In the genomic region with DNA sequence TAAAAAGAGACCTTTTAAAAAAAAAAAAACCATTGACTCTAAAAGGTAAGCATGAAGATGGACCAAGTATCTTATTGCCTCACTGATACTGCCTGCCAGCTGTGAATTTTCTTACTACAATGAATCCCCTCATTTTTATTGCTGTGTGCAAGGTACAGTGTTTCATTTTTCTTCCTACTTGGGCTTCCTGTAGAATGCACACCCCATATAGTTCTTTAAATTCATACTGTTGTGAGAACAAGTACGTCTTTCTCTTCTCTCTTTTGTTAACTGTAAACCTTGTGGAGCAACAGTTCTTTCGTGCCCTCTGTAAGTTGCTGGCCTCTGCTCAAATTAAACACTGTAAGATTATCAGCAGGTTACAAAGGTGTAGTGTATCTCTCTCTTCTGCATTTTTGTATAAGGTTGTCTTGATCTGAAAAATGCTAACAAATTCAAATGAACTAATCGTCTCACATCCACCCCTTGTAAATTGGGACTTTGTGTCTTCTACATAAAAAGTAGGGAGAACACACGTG, we compare ENCODE assay signal across 22 cellular contexts.
DNase-seq lines count a peak whose midpoint lies in the region; ATAC-seq, FAIRE-seq and TF ChIP-seq lines count a peak whose summit lies in the region.
"Had no signal": no experiment of that assay in that cellular context is flagged by ENCODE, and none has a peak within 500 bp of the region (broad histone marks: within the 10 kb centered on the region; RNA-seq: fewer than 3 reads in every experiment).

No MANE protein-coding gene starts in this region.

- no peak for TF ChIP-seq EP300 in HepG2 (IDR thresholded peaks at IDR 0.05; ENCODE audit: low read depth in 2 of 2, low read length in 2 of 2)
- TF ChIP-seq EP300 in HepG2 (CRISPR knock-in tag; IDR thresholded peaks at IDR 0.05; ENCODE audit: borderline replicate concordance), result no peak

- H3K9me3 ChIP-seq in HepG2 (ENCODE audit: low read length) (no peaks in the 10 kb centered on the region), mucosa of descending colon (no peaks in the 10 kb centered on the region), psoas muscle (no peaks in the 10 kb centered on the region)
- H3K9me3 ChIP-seq: BE2C, BLaER1 had no signal

- WGBS in HepG2 (ENCODE audit: low lambda C conversion rate), result 77% methylated on average over 4 of the region's 4 CpGs
- 93 to 95% (median 94%) methylated on average over 4 of the region's 4 CpGs for WGBS in psoas muscle, 3 donors

- DNase-seq in SK-MEL-5 (ENCODE audit: low read depth, low spot score) (peak; percentile 66), left colon (no peak), HepG2 (ENCODE audit: low spot score) (peak; percentile 12), mucosa of descending colon (no peak), D721Med (ENCODE audit: insufficient read length, low spot score) (no peak), psoas muscle (no peak), activated T-cell treated with anti-CD3 and anti-CD28 coated beads for 4 hours (no peak)
- DNase-seq in stimulated activated naive B cell treated with anti-CD40 and anti-IgM and Interleukin-4, amounts not matched to agents 10 μg/mL and 1 μg/mL and 100 μg/mL, for 72 hours, result no peak
- DNase-seq: 8988T; ACHN; BE2C; C1 segment of cervical spinal cord; CD4-positive, alpha-beta memory T cell; CD4-positive, CD25-positive, alpha-beta regulatory T cell; CD8-positive, alpha-beta memory T cell; COR-L47; DMS79 treated with DMSO at 0.1 percent for 48 hours; GF-D8 had no signal

- POLR2A ChIA-PET in HepG2 (lab: Yijun Ruan, JAX), result no interaction called here

- H3K4me1 ChIP-seq in HepG2 (ENCODE audit: insufficient read depth, low read length) (peaks cover 20% of the 10 kb centered on the region), mucosa of descending colon (ENCODE audit: low read depth) (no peaks in the 10 kb centered on the region), psoas muscle (no peaks in the 10 kb centered on the region)
- H3K4me1 ChIP-seq: BE2C, BLaER1 had no signal

- peaks cover 2 to 7% of the 10 kb centered on the region in 2 donors for H3K4me1 Mint-ChIP-seq in stimulated activated naive B cell treated with anti-CD40 and anti-IgM and Interleukin-4, amounts not matched to agents 10 μg/mL and 1 μg/mL and 100 μg/mL, for 72 hours
- H3K4me1 Mint-ChIP-seq: CD14-positive monocyte had no signal

- no peaks in the 10 kb centered on the region for H3K9me3 Mint-ChIP-seq in stimulated activated naive B cell treated with anti-CD40 and anti-IgM and Interleukin-4, amounts not matched to agents 10 μg/mL and 1 μg/mL and 100 μg/mL, for 72 hours
- H3K9me3 Mint-ChIP-seq: CD14-positive monocyte; CD4-positive, alpha-beta memory T cell; CD4-positive, CD25-positive, alpha-beta regulatory T cell; CD8-positive, alpha-beta memory T cell had no signal

- ATAC-seq in left colon (peak; percentile 87), HepG2 (no peak), mucosa of descending colon (peak; percentile 81), psoas muscle (no peak)
- ATAC-seq in stimulated activated naive B cell treated with anti-CD40 and anti-IgM and Interleukin-4, amounts not matched to agents 10 μg/mL and 1 μg/mL and 100 μg/mL, for 72 hours (replicated peaks), result no peak

- H2AFZ ChIP-seq in HepG2 (ENCODE audit: low read length), result no peak overlapping the region

- no peak overlapping the region for H3K4me3 ChIP-seq in HepG2 (replicated peaks in 1 of 3; ENCODE audit: insufficient read depth in 1 of 3, low read depth in 2 of 3, low read length in 3 of 3)
- no peak overlapping the region for H3K4me3 ChIP-seq in mucosa of descending colon
- H3K4me3 ChIP-seq in psoas muscle, result no peak overlapping the region
- H3K4me3 ChIP-seq: BLaER1 had no signal

- H3K4me2 ChIP-seq in HepG2 (ENCODE audit: low read depth, low read length), result no peak overlapping the region
- H3K4me2 ChIP-seq: BLaER1 had no signal

- intact Hi-C loops in left colon (cut with DNase I, micrococcal nuclease) (no loop called here), HepG2 (cut with micrococcal nuclease; ENCODE audit: unreplicated experiment) (no loop called here), mucosa of descending colon (cut with DNase I, micrococcal nuclease) (no loop called here), psoas muscle (cut with DNase I) (no loop called here)

- in situ Hi-C loops in SK-MEL-5 (cut with HindIII; ENCODE audit: low pct_unique_long_range_greater_than_20kb, low sequenced_read_pairs) (no loop called here), HepG2 (cut with HindIII; ENCODE audit: extremely low pct_ligation_motif_present, low pct_unique_long_range_greater_than_20kb) (loop anchor here (25.0 kb wide), 1 partner anchor 560 kb away; no protein-coding TSS in a partner anchor)

- no peaks in the 10 kb centered on the region for H3K27me3 ChIP-seq in HepG2 (ENCODE audit: control insufficient read depth in 1 of 2, insufficient read depth in 2 of 2, low read length in 2 of 2)
- H3K27me3 ChIP-seq in psoas muscle (ENCODE audit: insufficient read depth in 3 of 3, low read length in 2 of 3), result no peaks in the 10 kb centered on the region
- H3K27me3 ChIP-seq: BE2C, BLaER1 had no signal

- BruUV-seq in HepG2 (replicated peaks; lab: Mats Ljungman, UMichigan), result no TSS peak

- no peak overlapping the region for H3K27ac Mint-ChIP-seq in stimulated activated naive B cell treated with anti-CD40 and anti-IgM and Interleukin-4, amounts not matched to agents 10 μg/mL and 1 μg/mL and 100 μg/mL, for 72 hours
- H3K27ac Mint-ChIP-seq: CD14-positive monocyte; CD4-positive, alpha-beta memory T cell; CD4-positive, CD25-positive, alpha-beta regulatory T cell; CD8-positive, alpha-beta memory T cell had no signal

- FAIRE-seq in HepG2 (lab: Jason Lieb, UNC) (no peak), D721Med (lab: Jason Lieb, UNC) (no peak)
- FAIRE-seq: G401.6, GM12891 had no signal

- no peak overlapping the region for H3K9ac ChIP-seq in HepG2 (ENCODE audit: insufficient read depth, low read depth, low read length)
- H3K9ac ChIP-seq: BLaER1 had no signal

- no peak for TF ChIP-seq RAD21 in HepG2 (CRISPR knock-in tag; IDR thresholded peaks at IDR 0.05)

- H3K27ac ChIP-seq in HepG2 (ENCODE audit: extremely low read length, insufficient read depth, low read length), result no peak overlapping the region
- no peak overlapping the region for H3K27ac ChIP-seq in psoas muscle
- H3K27ac ChIP-seq: BLaER1 had no signal

- H3K4me3 Mint-ChIP-seq in stimulated activated naive B cell treated with anti-CD40 and anti-IgM and Interleukin-4, amounts not matched to agents 10 μg/mL and 1 μg/mL and 100 μg/mL, for 72 hours, result no peak overlapping the region
- H3K4me3 Mint-ChIP-seq: CD14-positive monocyte; CD4-positive, alpha-beta memory T cell; CD8-positive, alpha-beta memory T cell had no signal

- no peaks in the 10 kb centered on the region for H3K27me3 Mint-ChIP-seq in stimulated activated naive B cell treated with anti-CD40 and anti-IgM and Interleukin-4, amounts not matched to agents 10 μg/mL and 1 μg/mL and 100 μg/mL, for 72 hours
- H3K27me3 Mint-ChIP-seq: CD4-positive, alpha-beta memory T cell; CD4-positive, CD25-positive, alpha-beta regulatory T cell; CD8-positive, alpha-beta memory T cell had no signal

- H3K36me3 Mint-ChIP-seq in stimulated activated naive B cell treated with anti-CD40 and anti-IgM and Interleukin-4, amounts not matched to agents 10 μg/mL and 1 μg/mL and 100 μg/mL, for 72 hours, result peaks cover 11 to 14% of the 10 kb centered on the region in 2 donors

- TF ChIP-seq POLR2A in HepG2 (IDR thresholded peaks at IDR 0.05; ENCODE audit: insufficient read depth in 1 of 2, low read depth in 2 of 2, low read length in 2 of 2), result no peak

- no peaks in the 10 kb centered on the region for H3K36me3 ChIP-seq in HepG2 (replicated peaks in 1 of 2; ENCODE audit: control insufficient read depth in 1 of 2, insufficient read depth in 2 of 2, low read length in 2 of 2)
- no peaks in the 10 kb centered on the region for H3K36me3 ChIP-seq in mucosa of descending colon (ENCODE audit: low read depth)
- no peaks in the 10 kb centered on the region for H3K36me3 ChIP-seq in psoas muscle (ENCODE audit: insufficient read depth in 1 of 2, low read depth in 1 of 2)
- H3K36me3 ChIP-seq: BE2C, BLaER1 had no signal

- H4K20me1 ChIP-seq in HepG2 (ENCODE audit: insufficient read depth, low read length), result no peaks in the 10 kb centered on the region
- H4K20me1 ChIP-seq: BLaER1 had no signal

- CTCF ChIA-PET in HepG2 (lab: Yijun Ruan, JAX; ENCODE audit: low intra/inter-chr PET ratio, low total read pairs), result no interaction called here

- H3K79me2 ChIP-seq in HepG2 (ENCODE audit: insufficient read depth, low read length), result no peaks in the 10 kb centered on the region

- TF ChIP-seq CTCF in HepG2 (CRISPR knock-in tag; IDR thresholded peaks at IDR 0.05), result no peak
- TF ChIP-seq CTCF in mucosa of descending colon (IDR thresholded peaks at IDR 0.05), result no peak
- TF ChIP-seq CTCF in D721Med (IDR thresholded peaks at IDR 0.05; ENCODE audit: insufficient read depth, missing control alignments), result no peak
- TF ChIP-seq CTCF in psoas muscle (IDR thresholded peaks at IDR 0.05), result no peak

TF ChIP-seq in HepG2, 621 proteins besides CTCF, POLR2A, EP300 and RAD21:
- TF ChIP-seq ZNF7 (CRISPR knock-in tag; IDR thresholded peaks at IDR 0.05), result no peak
- TF ChIP-seq, protein P1, sequence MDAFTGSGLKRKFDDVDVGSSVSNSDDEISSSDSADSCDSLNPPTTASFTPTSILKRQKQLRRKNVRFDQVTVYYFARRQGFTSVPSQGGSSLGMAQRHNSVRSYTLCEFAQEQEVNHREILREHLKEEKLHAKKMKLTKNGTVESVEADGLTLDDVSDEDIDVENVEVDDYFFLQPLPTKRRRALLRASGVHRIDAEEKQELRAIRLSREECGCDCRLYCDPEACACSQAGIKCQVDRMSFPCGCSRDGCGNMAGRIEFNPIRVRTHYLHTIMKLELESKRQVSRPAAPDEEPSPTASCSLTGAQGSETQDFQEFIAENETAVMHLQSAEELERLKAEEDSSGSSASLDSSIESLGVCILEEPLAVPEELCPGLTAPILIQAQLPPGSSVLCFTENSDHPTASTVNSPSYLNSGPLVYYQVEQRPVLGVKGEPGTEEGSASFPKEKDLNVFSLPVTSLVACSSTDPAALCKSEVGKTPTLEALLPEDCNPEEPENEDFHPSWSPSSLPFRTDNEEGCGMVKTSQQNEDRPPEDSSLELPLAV (CRISPR knock-in tag; conservative IDR thresholded peaks at IDR 0.05; ENCODE audit: low read depth), result no peak
- TF ChIP-seq NFATC3 (CRISPR knock-in tag; IDR thresholded peaks at IDR 0.05), result no peak
- TF ChIP-seq SNAPC2 (CRISPR knock-in tag; IDR thresholded peaks at IDR 0.05), result no peak
- no peak for TF ChIP-seq ATF7-NPFF (CRISPR knock-in tag; IDR thresholded peaks at IDR 0.05; ENCODE audit: low read depth)
- TF ChIP-seq ELF1 (CRISPR knock-in tag; IDR thresholded peaks at IDR 0.05), result no peak
- TF ChIP-seq ZNF550 (CRISPR knock-in tag; IDR thresholded peaks at IDR 0.05; ENCODE audit: borderline replicate concordance), result no peak
- no peak for TF ChIP-seq DR1 (CRISPR knock-in tag; IDR thresholded peaks at IDR 0.05)
- TF ChIP-seq HMGA1 (CRISPR knock-in tag; conservative IDR thresholded peaks at IDR 0.05), result no peak
- TF ChIP-seq MBNL3 (CRISPR knock-in tag; conservative IDR thresholded peaks at IDR 0.05), result no peak

Comparison
In these comparisons a context has a peak if more than half of its experiments do, and no peak if none do; other contexts are left out.
1. DNase-seq: peak in SK-MEL-5 (single experiment) and HepG2 (single experiment); none in left colon (0 of 2), mucosa of descending colon (0 of 3), D721Med (single experiment), psoas muscle (0 of 2), activated T-cell treated with anti-CD3 and anti-CD28 coated beads for 4 hours (single experiment) and stimulated activated naive B cell treated with anti-CD40 and anti-IgM and Interleukin-4, amounts not matched to agents 10 μg/mL and 1 μg/mL and 100 μg/mL, for 72 hours (single experiment).
2. ATAC-seq: peak in left colon (single experiment) and mucosa of descending colon (single experiment); none in HepG2 (single experiment), psoas muscle (0 of 4) and stimulated activated naive B cell treated with anti-CD40 and anti-IgM and Interleukin-4, amounts not matched to agents 10 μg/mL and 1 μg/mL and 100 μg/mL, for 72 hours (0 of 2).